In the genomic region with DNA sequence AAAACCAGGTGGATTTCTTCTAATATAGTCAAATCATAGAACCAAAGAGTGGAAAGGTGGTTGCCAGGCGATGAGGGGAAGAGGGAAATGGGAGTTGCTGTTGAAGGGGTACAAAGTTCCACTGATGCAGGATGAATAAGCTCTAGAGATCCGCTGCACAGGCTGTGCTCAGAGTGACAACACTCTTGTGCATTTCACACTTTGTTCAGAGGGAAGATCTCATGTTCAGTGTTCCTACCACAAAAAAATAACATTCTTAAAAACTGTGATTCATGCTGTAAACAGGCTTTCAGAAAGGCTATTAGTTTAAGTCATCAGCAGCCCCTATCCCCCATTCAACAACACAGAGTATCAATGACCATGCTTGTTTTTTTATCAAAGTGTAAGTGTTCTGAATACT, we compare ENCODE assay signal across 15 cellular contexts.
"Had no signal": no experiment of that assay in that cellular context is flagged by ENCODE, and none has a peak within 500 bp of the region (broad histone marks: within the 10 kb centered on the region; RNA-seq: fewer than 3 reads in every experiment).

No MANE protein-coding gene starts in this region.

- H3K4me3 ChIP-seq: gastroesophageal sphincter, ovary, stomach, uterus had no signal

- H3K27me3 ChIP-seq: gastroesophageal sphincter, ovary, stomach, uterus had no signal

- H3K36me3 ChIP-seq: gastroesophageal sphincter, ovary, stomach, uterus had no signal

- ATAC-seq: gastroesophageal sphincter, WTC11 had no signal

- H3K4me1 Mint-ChIP-seq: nephron progenitor cell had no signal

- H3K4me1 ChIP-seq: stomach, uterus had no signal

- H3K36me3 Mint-ChIP-seq: activated naive CD4-positive, alpha-beta T cell treated with anti-CD3 and anti-CD28 coated beads, Interleukin-2, amount 50 U/mL, for 72 hours had no signal

- H3K4me3 Mint-ChIP-seq: nephron progenitor cell, WTC11 had no signal

- H3K9me3 Mint-ChIP-seq: activated naive CD4-positive, alpha-beta T cell treated with anti-CD3 and anti-CD28 coated beads, Interleukin-2, amount 50 U/mL, for 72 hours had no signal

- H3K27ac ChIP-seq: ovary, stomach, uterus had no signal

- H3K27ac Mint-ChIP-seq: activated naive CD4-positive, alpha-beta T cell treated with anti-CD3 and anti-CD28 coated beads, Interleukin-2, amount 50 U/mL, for 72 hours; nephron progenitor cell; WTC11 had no signal

- H3K9me3 ChIP-seq: ovary, uterus had no signal

- FAIRE-seq: colon had no signal

- DNase-seq: activated CD4-positive, alpha-beta T cell treated with anti-CD3 and anti-CD28 coated beads, Interleukin-2, amount 50 U/mL, for 1 hour; activated effector memory CD4-positive, alpha-beta T cell treated with Interleukin-2 at 50 U/mL for 16 hours; activated T-cell treated with anti-CD3 and anti-CD28 coated beads, Interleukin-2, amount 50 U/mL, for 1 hour; amygdala; effector CD8-positive, alpha-beta T cell; nephron progenitor cell; ovary; stimulated activated CD4-positive, alpha-beta T cell treated with anti-CD3 and anti-CD28 coated beads, Interleukin-4, amount 100 ng/mL, for 4 hours; stomach; T-helper 1 cell; uterus had no signal
